In genomic region chr9:93808115-93809029, GRCh38 we compare ENCODE assay signal across 1 cellular context.
A peak's percentile ranks its signal among the peaks of the same experiment; 100 is the strongest.
TF ChIP-seq lines count a peak whose summit lies in the region.

No MANE protein-coding gene starts in this region.

TF ChIP-seq in K562, 482 proteins besides CTCF, POLR2A, EP300 and RAD21 (continued from another document):
- TF ChIP-seq NFIC (IDR thresholded peaks at IDR 0.05) (peak; percentile 48), POLR2B (IDR thresholded peaks at IDR 0.05; ENCODE audit: low read depth, partially characterized antibody) (no peak), AFF4 (CRISPR knock-in tag; IDR thresholded peaks at IDR 0.05) (no peak), TCF3 (CRISPR knock-in tag; IDR thresholded peaks at IDR 0.05) (peak; percentile 57; the same call in 1 of the 2 replicates), CC2D1A (IDR thresholded peaks at IDR 0.05) (peak; percentile 91; the same call in 1 of the 2 replicates), DPF2 (IDR thresholded peaks at IDR 0.05) (peak; percentile 65; the same call in 1 of the 2 replicates), NR2C2 (CRISPR knock-in tag; IDR thresholded peaks at IDR 0.05) (no peak), NR2C2 (tag; IDR thresholded peaks at IDR 0.05) (no peak), ZC3H8 (IDR thresholded peaks at IDR 0.05) (no peak), ZZZ3 (IDR thresholded peaks at IDR 0.05) (no peak), ZBTB1 (CRISPR knock-in tag; IDR thresholded peaks at IDR 0.05; ENCODE audit: borderline replicate concordance, low read depth) (no peak), ELF1 (tag; IDR thresholded peaks at IDR 0.05) (no peak), EHMT2 (IDR thresholded peaks at IDR 0.05) (peak; percentile 36; the same call in 1 of the 2 replicates), ZNF592 (IDR thresholded peaks at IDR 0.05) (no peak; the same call in 1 of the 2 replicates), ZBTB34 (CRISPR knock-in tag; IDR thresholded peaks at IDR 0.05) (no peak), CBFA2T3 (IDR thresholded peaks at IDR 0.05) (peak; percentile 82), TRIM28 (IDR thresholded peaks at IDR 0.05) (no peak), TAF7 (tag; IDR thresholded peaks at IDR 0.05) (no peak), RBM15 (IDR thresholded peaks at IDR 0.05; ENCODE audit: insufficient read depth, low read length) (no peak), ZNF76 (CRISPR knock-in tag; IDR thresholded peaks at IDR 0.05; ENCODE audit: borderline replicate concordance) (no peak), TEAD4 (IDR thresholded peaks at IDR 0.05; ENCODE audit: low read length) (no peak), TEAD4 (CRISPR knock-in tag; IDR thresholded peaks at IDR 0.05; ENCODE audit: borderline replicate concordance) (no peak), ZNF766 (CRISPR knock-in tag; conservative IDR thresholded peaks at IDR 0.05) (no peak), MTA2 (IDR thresholded peaks at IDR 0.05; ENCODE audit: low read depth) (0 out of 2 replicates have a peak, but pooled peaks have one; percentile 16), ARID1B (IDR thresholded peaks at IDR 0.05) (peak; percentile 83), ZNF507 (tag; conservative IDR thresholded peaks at IDR 0.05) (no peak), TAL1 (IDR thresholded peaks at IDR 0.05) (peak; percentile 74; the same call in 1 of the 2 replicates), NCOA6 (IDR thresholded peaks at IDR 0.05) (no peak), MEF2A (IDR thresholded peaks at IDR 0.05; ENCODE audit: control insufficient read depth, low read depth, low read length) (no peak), RERE (CRISPR knock-in tag; IDR thresholded peaks at IDR 0.05; ENCODE audit: borderline replicate concordance) (no peak), TFAP4 (CRISPR knock-in tag; IDR thresholded peaks at IDR 0.05; ENCODE audit: borderline replicate concordance) (no peak), FOXJ2 (tag; IDR thresholded peaks at IDR 0.05) (no peak), CAMTA2 (CRISPR knock-in tag; conservative IDR thresholded peaks at IDR 0.05) (no peak)
- TF ChIP-seq, protein P1, sequence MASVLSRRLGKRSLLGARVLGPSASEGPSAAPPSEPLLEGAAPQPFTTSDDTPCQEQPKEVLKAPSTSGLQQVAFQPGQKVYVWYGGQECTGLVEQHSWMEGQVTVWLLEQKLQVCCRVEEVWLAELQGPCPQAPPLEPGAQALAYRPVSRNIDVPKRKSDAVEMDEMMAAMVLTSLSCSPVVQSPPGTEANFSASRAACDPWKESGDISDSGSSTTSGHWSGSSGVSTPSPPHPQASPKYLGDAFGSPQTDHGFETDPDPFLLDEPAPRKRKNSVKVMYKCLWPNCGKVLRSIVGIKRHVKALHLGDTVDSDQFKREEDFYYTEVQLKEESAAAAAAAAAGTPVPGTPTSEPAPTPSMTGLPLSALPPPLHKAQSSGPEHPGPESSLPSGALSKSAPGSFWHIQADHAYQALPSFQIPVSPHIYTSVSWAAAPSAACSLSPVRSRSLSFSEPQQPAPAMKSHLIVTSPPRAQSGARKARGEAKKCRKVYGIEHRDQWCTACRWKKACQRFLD (CRISPR knock-in tag; IDR thresholded peaks at IDR 0.05) = no peak
TF ChIP-seq in K562: peak in this region for 16.
